ENCODE assay signal across 8 cellular contexts in genomic region chr15:42920281-42921048, GRCh38. TPM values are rescaled to one million over a fixed set of nuclear protein-coding genes. Genes with fewer than 3 reads are reported as not detected.
DNase-seq lines count a peak whose midpoint lies in the region; ATAC-seq, FAIRE-seq and TF ChIP-seq lines count a peak whose summit lies in the region.

Gene TTBK2, minus strand, starts transcription at chr15:42920778. Its CDS starts 42,161 bp downstream, at chr15:42878617.

- DNase-seq in C1 segment of cervical spinal cord (lab: John Stamatoyannopoulos, UW) (peak; percentile 84 to 99 (median 97)), NCI-H748 treated with DMSO at 0.1 percent for 48 hours (lab: John Stamatoyannopoulos, UW) (peak; percentile 94), dermis blood vessel endothelial cell (peak; percentile 99), HepG2 (ENCODE audit: low spot score) (peak; percentile 96)
- peak; percentile 95 to 97 for DNase-seq in activated CD4-positive, alpha-beta T cell treated with anti-CD3 and anti-CD28 coated beads, Interleukin-2, amount 50 U/mL, for 24 hours (ENCODE audit: low read depth in 1 of 2, low spot score in 1 of 2)
- peak; percentile 98 for DNase-seq in stimulated activated CD4-positive, alpha-beta T cell treated with anti-CD3 and anti-CD28 coated beads, Interleukin-4, amount 100 ng/mL, for 1 hour

- no peaks in the 10 kb centered on the region for H3K9me3 ChIP-seq in HepG2 (ENCODE audit: low read length)

- peaks cover 35% of the 10 kb centered on the region for H3K79me2 ChIP-seq in HepG2 (ENCODE audit: insufficient read depth, low read length)

- intact Hi-C loops in HepG2 (cut with micrococcal nuclease; ENCODE audit: unreplicated experiment): loop anchor here (10.0 kb wide), 1 partner anchor 126 kb away; no protein-coding TSS in a partner anchor

- TF ChIP-seq EP300 in HepG2 (IDR thresholded peaks at IDR 0.05; ENCODE audit: low read depth in 2 of 2, low read length in 2 of 2) (no peak), HepG2 (CRISPR knock-in tag; IDR thresholded peaks at IDR 0.05; ENCODE audit: borderline replicate concordance) (no peak)

- peak within 1 kb of the TSS; percentile 89 for H2AFZ ChIP-seq in HepG2 (ENCODE audit: low read length)

- H3K9ac ChIP-seq in HepG2 (ENCODE audit: insufficient read depth, low read depth, low read length): peak within 1 kb of the TSS; percentile 76

- WGBS in HepG2 (ENCODE audit: low lambda C conversion rate): no CpG with 5 or more reads among the region's 75 CpGs

- TF ChIP-seq POLR2A in HepG2 (IDR thresholded peaks at IDR 0.05; ENCODE audit: insufficient read depth in 1 of 2, low read depth in 2 of 2, low read length in 2 of 2): peak; percentile 61 to 81

- H3K36me3 ChIP-seq in HepG2 (replicated peaks in 1 of 2; ENCODE audit: control insufficient read depth in 1 of 2, insufficient read depth in 2 of 2, low read length in 2 of 2): no peaks in the 10 kb centered on the region

- in situ Hi-C loops in HepG2 (cut with HindIII; ENCODE audit: extremely low pct_ligation_motif_present, low pct_unique_long_range_greater_than_20kb): loop anchor here (5.0 to 10.0 kb wide), 2 partner anchors 116 to 183 kb away; partner anchors contain the start of gene CDAN1

- peaks cover 5% of the 10 kb centered on the region; the same call in 1 of the 2 replicates for H4K20me1 ChIP-seq in HepG2 (ENCODE audit: insufficient read depth, low read length)

- POLR2A ChIA-PET in HepG2 (lab: Yijun Ruan, JAX): no interaction called here

- no peaks in the 10 kb centered on the region; a peak in 1 of 5 replicates for H3K27me3 ChIP-seq in HepG2 (ENCODE audit: control insufficient read depth in 1 of 2, insufficient read depth in 2 of 2, low read length in 2 of 2)

- FAIRE-seq in HepG2 (lab: Jason Lieb, UNC): peak; percentile 99

- H3K4me3 ChIP-seq in HepG2 (replicated peaks in 1 of 3; ENCODE audit: insufficient read depth in 1 of 3, low read depth in 2 of 3, low read length in 3 of 3): peak within 1 kb of the TSS; percentile 80 to 94 (median 82)

- TF ChIP-seq CTCF in HepG2 (CRISPR knock-in tag; IDR thresholded peaks at IDR 0.05): 0 out of 2 replicates have a peak, but pooled peaks have one; percentile 16

- ATAC-seq in GM19372 (IDR thresholded peaks at IDR 0.05; ENCODE audit: low read depth, unreplicated experiment): peak; percentile 93
- ATAC-seq in HG03558 (IDR thresholded peaks at IDR 0.05; ENCODE audit: extremely low read depth, unreplicated experiment): peak; percentile 85
- ATAC-seq in HepG2: peak; percentile 99

- peak within 1 kb of the TSS; percentile 86 for H3K4me2 ChIP-seq in HepG2 (ENCODE audit: low read depth, low read length)

- H3K4me1 ChIP-seq in HepG2 (ENCODE audit: insufficient read depth, low read length): peaks cover 27% of the 10 kb centered on the region

- TF ChIP-seq RAD21 in HepG2 (CRISPR knock-in tag; IDR thresholded peaks at IDR 0.05): no peak

- CTCF ChIA-PET in HepG2 (lab: Yijun Ruan, JAX; ENCODE audit: low intra/inter-chr PET ratio, low total read pairs): no interaction called here

- peak within 1 kb of the TSS; percentile 57 for H3K27ac ChIP-seq in HepG2 (ENCODE audit: extremely low read length, insufficient read depth, low read length)

- BruUV-seq in HepG2 (replicated peaks; lab: Mats Ljungman, UMichigan): no TSS peak

TF ChIP-seq in HepG2, 621 proteins besides CTCF, POLR2A, EP300 and RAD21 (continues in another document):
- no peak for TF ChIP-seq HNRNPL (IDR thresholded peaks at IDR 0.05; ENCODE audit: low read depth, low read length)
- TF ChIP-seq SP140L (CRISPR knock-in tag; IDR thresholded peaks at IDR 0.05; ENCODE audit: borderline replicate concordance): no peak
- TF ChIP-seq ZNF335 (CRISPR knock-in tag; IDR thresholded peaks at IDR 0.05): no peak
- TF ChIP-seq HMGXB3 (CRISPR knock-in tag; IDR thresholded peaks at IDR 0.05; ENCODE audit: borderline replicate concordance): no peak
- TF ChIP-seq ZNF891 (CRISPR knock-in tag; IDR thresholded peaks at IDR 0.05): no peak; the same call in none of the 2 replicates
- TF ChIP-seq ZNF709 (CRISPR knock-in tag; IDR thresholded peaks at IDR 0.05): peak; percentile 79
- TF ChIP-seq SP4 (CRISPR knock-in tag; IDR thresholded peaks at IDR 0.05): peak; percentile 100
- TF ChIP-seq ZNF558 (CRISPR knock-in tag; IDR thresholded peaks at IDR 0.05; ENCODE audit: borderline replicate concordance): no peak
- peak; percentile 52; the same call in 1 of the 2 replicates for TF ChIP-seq MAZ (IDR thresholded peaks at IDR 0.05; ENCODE audit: borderline replicate concordance, low read depth, low read length)
- TF ChIP-seq MAZ (CRISPR knock-in tag; IDR thresholded peaks at IDR 0.05; ENCODE audit: low read depth): 0 out of 2 replicates have a peak, but pooled peaks have one; percentile 29
- TF ChIP-seq ZNF768 (CRISPR knock-in tag; IDR thresholded peaks at IDR 0.05): no peak
- TF ChIP-seq KLF15 (CRISPR knock-in tag; IDR thresholded peaks at IDR 0.05; ENCODE audit: borderline replicate concordance): no peak
- TF ChIP-seq NR0B2 (CRISPR knock-in tag; IDR thresholded peaks at IDR 0.05): no peak
- no peak for TF ChIP-seq ELF4 (CRISPR knock-in tag; IDR thresholded peaks at IDR 0.05; ENCODE audit: borderline replicate concordance)
- TF ChIP-seq NFE2L2 (IDR thresholded peaks at IDR 0.05; ENCODE audit: low read length): no peak
- TF ChIP-seq MXD1 (CRISPR knock-in tag; IDR thresholded peaks at IDR 0.05): no peak
- no peak; the same call in 1 of the 2 replicates for TF ChIP-seq CBFB (CRISPR knock-in tag; IDR thresholded peaks at IDR 0.05)
- TF ChIP-seq NFYC (CRISPR knock-in tag; IDR thresholded peaks at IDR 0.05): peak; percentile 100

RNA-seq across cellular contexts. Expression of gene TTBK2, which starts in this region (rescaled TPM):
- total RNA-seq in dermis blood vessel endothelial cell (14.3 and 14.5 TPM in 2 replicates), HepG2 (2016; rRNA removed; fragmentation: Illumina TruSeq; extraction: Trizol) (7.4 and 8.1 TPM in 2 replicates)
- 10.3 and 10.5 TPM in 2 replicates for total RNA-seq in HepG2 (2016; cell fraction: cytosol; rRNA removed; fragmentation: Illumina TruSeq; extraction: Trizol; ENCODE audit: low read depth)
- total RNA-seq in HepG2 (2016; cell fraction: insoluble cytoplasmic fraction; rRNA removed; fragmentation: Illumina TruSeq; extraction: Trizol): 5.8 and 7.2 TPM in 2 replicates
- 6.2 and 6.4 TPM in 2 replicates for total RNA-seq in HepG2 (2016; cell fraction: membrane; rRNA removed; fragmentation: Illumina TruSeq; extraction: Trizol)
- 6.8 and 8.9 TPM in 2 replicates for total RNA-seq in HepG2 (2016; cell fraction: nucleus; rRNA removed; fragmentation: Illumina TruSeq; extraction: Trizol)
- polyA plus RNA-seq in HepG2 (2011; rRNA removed): 4.4 and 5.1 TPM in 2 replicates
- polyA plus RNA-seq in HepG2 (2011; cell fraction: cytosol; rRNA removed): 2.4 and 3.1 TPM in 2 replicates
- polyA plus RNA-seq in HepG2 (2011; cell fraction: nucleus; rRNA removed): 4.7 and 6.9 TPM in 2 replicates
- 4.4 and 5.3 TPM in 2 replicates for polyA plus RNA-seq in HepG2 (2012)
- 0.53 and 0.82 TPM in 2 replicates for polyA plus RNA-seq in HepG2 (2016; cell fraction: cytosol; fragmentation: Illumina TruSeq; extraction: Trizol; ENCODE audit: low read depth)
- polyA plus RNA-seq in HepG2 (2016; cell fraction: insoluble cytoplasmic fraction; fragmentation: Illumina TruSeq; extraction: Trizol; ENCODE audit: low read depth): 3.4 TPM in 2 replicates
- polyA plus RNA-seq in HepG2 (2016; cell fraction: membrane; fragmentation: Illumina TruSeq; extraction: Trizol; ENCODE audit: low read depth): 0.77 and 0.86 TPM in 2 replicates
- 6.9 and 7.0 TPM in 2 replicates for polyA plus RNA-seq in HepG2 (2016; cell fraction: nucleus; fragmentation: Illumina TruSeq; extraction: Trizol; ENCODE audit: insufficient read depth, low read depth)
- 6.1 and 12.9 TPM in 2 replicates for polyA minus RNA-seq in HepG2 (2011; rRNA and poly(A)+ RNA removed; ENCODE audit: low replicate concordance)
- polyA minus RNA-seq in HepG2 (2011; cell fraction: cytosol; rRNA and poly(A)+ RNA removed): 5.7 and 8.7 TPM in 2 replicates
- 9.5 and 13.6 TPM in 2 replicates for polyA minus RNA-seq in HepG2 (2011; cell fraction: nucleus; rRNA and poly(A)+ RNA removed)

Comparison
In these comparisons a context has a peak if more than half of its experiments do, and no peak if none do; other contexts are left out.
1. Peak in every context shown above with its lines: DNase-seq, ATAC-seq, H3K4me3 ChIP-seq and H3K27ac ChIP-seq.